17 cellular contexts compared by ENCODE assay signal in genomic region chr2:191869781-191870180, GRCh38. TPM values are rescaled to one million over a fixed set of nuclear protein-coding genes. Genes with fewer than 3 reads are reported as not detected.
DNase-seq lines count a peak whose midpoint lies in the region; ATAC-seq, FAIRE-seq and TF ChIP-seq lines count a peak whose summit lies in the region.
"Had no signal": no experiment of that assay in that cellular context is flagged by ENCODE, and none has a peak within 500 bp of the region (broad histone marks: within the 10 kb centered on the region; RNA-seq: fewer than 3 reads in every experiment).

No MANE protein-coding gene starts in this region.

- no peak overlapping the region for H2BK12ac ChIP-seq in trophoblast cell (ENCODE audit: low read length)

- peaks cover 10% of the 10 kb centered on the region; the same call in 1 of the 3 replicates for H3K9me3 ChIP-seq in A549
- no peaks in the 10 kb centered on the region for H3K9me3 ChIP-seq in PC-3 (ENCODE audit: low read length)
- no peaks in the 10 kb centered on the region for H3K9me3 ChIP-seq in trophoblast cell (ENCODE audit: insufficient read depth, low read depth, low read length)
- H3K9me3 ChIP-seq: gastroesophageal sphincter, neutrophil, transverse colon had no signal

- TF ChIP-seq POLR2A in A549 (IDR thresholded peaks at IDR 0.05; ENCODE audit: low read length), result no peak

- H3K4ac ChIP-seq in trophoblast cell (ENCODE audit: low read depth, low read length), result no peak overlapping the region

- 77% methylated on average over 4 of the region's 4 CpGs for WGBS in A549 (ENCODE audit: missing lambda C conversion rate)
- no CpG with 5 or more reads among the region's 4 CpGs for WGBS in trophoblast cell (ENCODE audit: extremely low coverage, insufficient coverage, insufficient read length)

- in situ Hi-C loops in G401 (cut with HindIII; ENCODE audit: low sequenced_read_pairs), result no loop called here

- H3K79me2 ChIP-seq in PC-3 (ENCODE audit: low read length) (no peaks in the 10 kb centered on the region), trophoblast cell (ENCODE audit: control insufficient read depth, insufficient read depth, low read length, poor library complexity) (no peaks in the 10 kb centered on the region)

- POLR2A ChIA-PET in A549 (lab: Yijun Ruan, JAX), result no interaction called here
- POLR2A ChIA-PET in PC-3 (lab: Charles Lee; ENCODE audit: unreplicated experiment), result no interaction called here

- H3K36me3 ChIP-seq in PC-3 (ENCODE audit: low read depth, low read length) (no peaks in the 10 kb centered on the region), trophoblast cell (ENCODE audit: control insufficient read depth in 1 of 2, insufficient read depth in 2 of 2, low read length in 2 of 2) (no peaks in the 10 kb centered on the region)
- H3K36me3 ChIP-seq: brain microvascular endothelial cell, gastroesophageal sphincter, neutrophil, transverse colon had no signal

- H3K14ac ChIP-seq in trophoblast cell (ENCODE audit: low read length), result no peak overlapping the region

- TF ChIP-seq CTCF in A549 (IDR thresholded peaks at IDR 0.05) (no peak; the same call in 1 of the 3 replicates), PC-3 (conservative IDR thresholded peaks at IDR 0.05; ENCODE audit: low read depth, low read length) (no peak)

- H3K9ac ChIP-seq in PC-3 (ENCODE audit: low read length) (no peak overlapping the region), trophoblast cell (ENCODE audit: low read length) (no peak overlapping the region)

- H3K27ac ChIP-seq in A549 (peak overlapping the region; percentile 10 to 91; a peak in 5 of 6 replicates), PC-3 (ENCODE audit: low read length) (no peak overlapping the region), trophoblast cell (ENCODE audit: low read depth, low read length) (no peak overlapping the region)
- H3K27ac ChIP-seq: brain microvascular endothelial cell, neutrophil, transverse colon had no signal

- no TSS peak for BruUV-seq in PC-3 (replicated peaks; lab: Mats Ljungman, UMichigan)

- H2AK5ac ChIP-seq in trophoblast cell (ENCODE audit: low read length), result no peak overlapping the region

- no peak overlapping the region for H3K23ac ChIP-seq in trophoblast cell (ENCODE audit: low read length)

- peaks cover 3% of the 10 kb centered on the region for H3K79me1 ChIP-seq in trophoblast cell (ENCODE audit: low read length)

- no peak for FAIRE-seq in A549 (lab: Jason Lieb, UNC)

- intact Hi-C loops in PC-3 (cut with micrococcal nuclease), result loop anchor here (1.0 to 5.0 kb wide), 6 partner anchors 57 to 315 kb away; no protein-coding TSS in a partner anchor

- no peak overlapping the region for H2BK5ac ChIP-seq in trophoblast cell (ENCODE audit: low read depth, low read length, poor library complexity)

- no peaks in the 10 kb centered on the region for H4K20me1 ChIP-seq in PC-3 (ENCODE audit: low read length)

- no peak overlapping the region for H4K8ac ChIP-seq in trophoblast cell (ENCODE audit: low read depth, low read length)

- CTCF ChIA-PET in A549 (lab: Yijun Ruan, JAX), result interaction anchor here (0.9 to 3.9 kb wide), 9 partner anchors 9 to 337 kb away, joined by 3 to 35 read pairs (median 4); partner anchors contain the start of genes CAVIN2 and TMEFF2
- CTCF ChIA-PET in PC-3 (lab: Charles Lee), result interaction anchor here (0.6 to 2.7 kb wide), 7 partner anchors 30 to 327 kb away, joined by 3 to 74 read pairs (median 3); no protein-coding TSS in a partner anchor

- no peak overlapping the region for H3K18ac ChIP-seq in trophoblast cell (ENCODE audit: low read length)

- H4K12ac ChIP-seq in trophoblast cell (ENCODE audit: low read depth, low read length), result no peak overlapping the region

- ATAC-seq in A549 (no peak), PC-3 (no peak; the same call in 1 of the 2 replicates), GM21447 (IDR thresholded peaks at IDR 0.05; ENCODE audit: unreplicated experiment) (no peak)
- ATAC-seq: gastroesophageal sphincter had no signal

- H3K4me1 ChIP-seq in A549, result peaks cover 51% of the 10 kb centered on the region
- peaks cover 37% of the 10 kb centered on the region for H3K4me1 ChIP-seq in PC-3 (ENCODE audit: insufficient read depth, low read length)
- H3K4me1 ChIP-seq in trophoblast cell (ENCODE audit: control insufficient read depth in 1 of 2, insufficient read depth in 2 of 2, low read length in 2 of 2), result peaks cover 11 to 14% of the 10 kb centered on the region in 2 experiments

- H3K4me2 ChIP-seq in A549 (no peak overlapping the region), PC-3 (ENCODE audit: low read length) (peak overlapping the region; percentile 68; the same call in 1 of the 2 replicates), trophoblast cell (ENCODE audit: low read length) (no peak overlapping the region)

- DNase-seq in A549 (ENCODE audit: low read depth in 1 of 2, low spot score in 1 of 2) (peak in 1 of 2 experiments; percentile 18), G401 (ENCODE audit: low spot score) (peak; percentile 45), PC-3 (peak; percentile 27), fibroblast of peridontal ligament (ENCODE audit: extremely low read depth) (peak; percentile 66), NCI-H2196 treated with DMSO at 0.1 percent for 48 hours (lab: John Stamatoyannopoulos, UW; ENCODE audit: unreplicated experiment) (no peak), trophoblast cell (no peak), epidermal melanocyte (ENCODE audit: insufficient read length, low spot score) (no peak)
- DNase-seq: activated CD4-positive, alpha-beta T cell treated with anti-CD3 and anti-CD28 coated beads for 4 hours; effector CD4-positive, alpha-beta T cell; MM.1S had no signal

- H3F3A ChIP-seq in PC-3 (ENCODE audit: low read length, unreplicated experiment), result no peaks in the 10 kb centered on the region

- peak; percentile 57 to 61 for TF ChIP-seq RAD21 in A549 (conservative IDR thresholded peaks at IDR 0.05 in 1 of 2, IDR thresholded peaks at IDR 0.05 in 1 of 2)

- H3K4me3 ChIP-seq in A549 (no peak overlapping the region), PC-3 (ENCODE audit: low read length) (no peak overlapping the region), trophoblast cell (ENCODE audit: low read depth, low read length) (no peak overlapping the region)
- H3K4me3 ChIP-seq: gastroesophageal sphincter, transverse colon had no signal

- no peak for TF ChIP-seq EP300 in A549 (IDR thresholded peaks at IDR 0.05)

- H2AFZ ChIP-seq in PC-3 (ENCODE audit: low read length) (no peak overlapping the region), trophoblast cell (ENCODE audit: insufficient read depth, low read length, poor library complexity) (no peak overlapping the region)

- H2BK120ac ChIP-seq in trophoblast cell (ENCODE audit: insufficient read depth, low read length, poor library complexity), result no peak overlapping the region

- H3K9me2 ChIP-seq in PC-3 (replicated peaks; ENCODE audit: low read length), result no peaks in the 10 kb centered on the region

- H3K27me3 ChIP-seq in PC-3 (ENCODE audit: low read length) (no peaks in the 10 kb centered on the region), trophoblast cell (ENCODE audit: insufficient read depth, low read length) (no peaks in the 10 kb centered on the region)
- H3K27me3 ChIP-seq: brain microvascular endothelial cell, gastroesophageal sphincter, neutrophil, transverse colon had no signal

- H4K91ac ChIP-seq in trophoblast cell (ENCODE audit: low read depth, low read length), result no peak overlapping the region

TF ChIP-seq in A549, 52 proteins besides CTCF, POLR2A, EP300 and RAD21:
- TF ChIP-seq SMC3 (IDR thresholded peaks at IDR 0.05) (peak; percentile 63), CEBPB (IDR thresholded peaks at IDR 0.05) (peak in 1 of 2 experiments; percentile 35; a peak in 1 of 4 replicates), PHF8 (IDR thresholded peaks at IDR 0.05; ENCODE audit: borderline replicate concordance, low read depth) (no peak), ESRRA (IDR thresholded peaks at IDR 0.05; ENCODE audit: borderline replicate concordance, low read length) (no peak)

RNA-seq across cellular contexts. Expression of gene CAVIN2, which starts 22.9 kb away (rescaled TPM):
- polyA plus RNA-seq in A549 (2011; rRNA removed) (17.0 and 20.3 TPM in 2 replicates), A549 (2017; fragmentation: RNase III; extraction: RNeasy Plus Mini Kit Qiagen cat#74134 plus additional on column Dnase treatment) (9.6 to 13.8 TPM (median 11.3 TPM) in 3 replicates)
- polyA plus RNA-seq in A549 (2012; cell fraction: cytosol; rRNA removed), result 12.4 and 12.6 TPM in 2 replicates
- 11.5 and 15.2 TPM in 2 replicates for polyA plus RNA-seq in A549 (2012; cell fraction: nucleus; rRNA removed)
- 20.5 and 24.1 TPM in 2 replicates for polyA minus RNA-seq in A549 (2011; rRNA and poly(A)+ RNA removed)
- 0.80 and 3.2 TPM in 2 replicates for total RNA-seq in G401 (2014; rRNA removed; shearing (Covaris generic))
- total RNA-seq in PC-3 (2014; rRNA removed), result 0.07 TPM in 1 of 2 replicates, not detected in the other
- 0.03 TPM in 1 of 2 replicates, not detected in the other for polyA plus RNA-seq in trophoblast cell (2013)
- total RNA-seq: activated naive CD4-positive, alpha-beta T cell treated with anti-CD3 and anti-CD28 coated beads for 36 hours; T-helper 2 cell treated with Interferon-gamma antibody and Interleukin-4, amounts not matched to agents 100 ng/mL and 5 ng/mL, for 36 hours had no signal

Comparison
In these comparisons a context has a peak if more than half of its experiments do, and no peak if none do; other contexts are left out.
1. DNase-seq: peak in G401 (single experiment), PC-3 (single experiment) and fibroblast of peridontal ligament (single experiment); none in NCI-H2196 treated with DMSO at 0.1 percent for 48 hours (single experiment), trophoblast cell (0 of 2) and epidermal melanocyte (single experiment).
2. H3K27ac ChIP-seq: peak in A549 (2 of 2); none in PC-3 (single experiment) and trophoblast cell (single experiment).